Comparison of ENCODE assay signal across 1 cellular context in genomic region chr3:119388577-119388976, GRCh38.
TF ChIP-seq lines count a peak whose summit lies in the region.

No MANE protein-coding gene starts in this region.

TF ChIP-seq in HepG2, 621 proteins besides CTCF, POLR2A, EP300 and RAD21 (continued from another document):
- no peak for TF ChIP-seq ZXDC (CRISPR knock-in tag; IDR thresholded peaks at IDR 0.05)
- no peak for TF ChIP-seq ZNF746 (CRISPR knock-in tag; IDR thresholded peaks at IDR 0.05)
- TF ChIP-seq IRF9 (CRISPR knock-in tag; IDR thresholded peaks at IDR 0.05; ENCODE audit: borderline replicate concordance): no peak
- no peak for TF ChIP-seq ZKSCAN1 (IDR thresholded peaks at IDR 0.05; ENCODE audit: low read length)
- TF ChIP-seq STAG1 (CRISPR knock-in tag; IDR thresholded peaks at IDR 0.05): no peak; the same call in 1 of the 2 replicates
- no peak for TF ChIP-seq SOX6 (IDR thresholded peaks at IDR 0.05)
- TF ChIP-seq SOX6 (CRISPR knock-in tag; IDR thresholded peaks at IDR 0.05): no peak
- no peak for TF ChIP-seq HIC2 (CRISPR knock-in tag; IDR thresholded peaks at IDR 0.05; ENCODE audit: low read depth)
- no peak for TF ChIP-seq MAZ (IDR thresholded peaks at IDR 0.05; ENCODE audit: borderline replicate concordance, low read depth, low read length)
- no peak for TF ChIP-seq MAZ (CRISPR knock-in tag; IDR thresholded peaks at IDR 0.05; ENCODE audit: low read depth)
- no peak for TF ChIP-seq ZNF432 (CRISPR knock-in tag; IDR thresholded peaks at IDR 0.05; ENCODE audit: borderline replicate concordance)
